16 cellular contexts compared by ENCODE assay signal in the genomic region with DNA sequence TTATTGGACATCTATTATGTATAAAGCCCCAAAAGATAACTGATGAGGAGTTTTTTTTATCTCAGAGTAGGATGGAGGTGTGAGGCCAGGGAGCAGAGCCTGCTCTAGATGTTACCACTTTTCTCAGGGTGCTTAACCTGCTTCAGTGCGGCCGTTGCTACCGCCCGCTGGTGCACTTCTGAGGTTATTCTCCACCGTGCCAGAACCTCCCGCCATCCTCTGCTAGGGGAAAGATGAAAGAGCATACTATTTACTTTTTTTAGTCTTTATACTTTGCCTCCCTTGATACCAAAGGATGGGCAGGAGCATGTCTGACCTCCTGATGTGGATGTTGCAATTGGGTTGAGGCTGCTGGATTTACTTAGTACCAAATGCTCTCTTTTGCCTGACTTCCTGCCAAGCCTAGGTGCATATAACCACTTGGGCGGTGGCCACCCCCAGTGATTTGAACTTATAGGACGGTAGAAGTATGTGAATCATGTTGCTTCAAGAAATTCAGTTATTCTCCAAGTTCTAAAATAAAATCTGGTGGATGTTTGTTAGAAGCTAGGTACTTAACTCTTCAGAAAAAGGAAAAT.
DNase-seq lines count a peak whose midpoint lies in the region; ATAC-seq, FAIRE-seq and TF ChIP-seq lines count a peak whose summit lies in the region.
"Had no signal": no experiment of that assay in that cellular context is flagged by ENCODE, and none has a peak within 500 bp of the region (broad histone marks: within the 10 kb centered on the region; RNA-seq: fewer than 3 reads in every experiment).

No MANE protein-coding gene starts in this region.

- CTCF ChIA-PET in IMR-90 (lab: Yijun Ruan, JAX) = no interaction called here
- CTCF ChIA-PET in GM10248 (lab: Yijun Ruan, JAX) = interaction anchor here (1.6 kb wide), 1 partner anchor 24 kb away, joined by 3 read pairs; no protein-coding TSS in a partner anchor

- no peak for TF ChIP-seq RAD21 in IMR-90 (IDR thresholded peaks at IDR 0.05; ENCODE audit: low read length)

- H3K9ac ChIP-seq in BLaER1 = no peak overlapping the region
- no peak overlapping the region for H3K9ac ChIP-seq in IMR-90 (ENCODE audit: low read depth, low read length)
- H3K9ac ChIP-seq: BLaER1 treated with 17β-estradiol and CSF1 and Interleukin-3, amounts not matched to agents 10 nM and 100 nM had no signal

- DNase-seq in IMR-90 = no peak
- peak; percentile 55 for DNase-seq in bronchial epithelial cell (ENCODE audit: low read depth)
- DNase-seq in mucosa of descending colon = peak in 1 of 3 donors; percentile 35
- DNase-seq in chondrocyte (ENCODE audit: low spot score) = no peak
- DNase-seq in NCI-H345 treated with DMSO at 0.1 percent for 48 hours (lab: John Stamatoyannopoulos, UW; ENCODE audit: unreplicated experiment) = no peak
- DNase-seq in GM10248 (ENCODE audit: extremely low spot score) = no peak
- no peak for DNase-seq in uterus
- DNase-seq: 8988T; AML-193; CD4-positive, alpha-beta T cell; DND-41; GDM1 had no signal

- H3K18ac ChIP-seq in IMR-90 (ENCODE audit: low read depth, low read length) = no peak overlapping the region

- H2BK5ac ChIP-seq in IMR-90 (ENCODE audit: low read depth, low read length, poor library complexity, severe bottlenecking) = no peak overlapping the region

- H3K9me3 Mint-ChIP-seq in chondrocyte (ENCODE audit: low read depth) = no peaks in the 10 kb centered on the region
- H3K9me3 Mint-ChIP-seq: CD4-positive, alpha-beta T cell had no signal

- no peak overlapping the region for H2AK9ac ChIP-seq in IMR-90 (replicated peaks; ENCODE audit: low read depth, low read length, poor library complexity)

- no peak overlapping the region for H3K4ac ChIP-seq in IMR-90 (ENCODE audit: low read depth, low read length)

- ATAC-seq in IMR-90 (ENCODE audit: low read depth) (no peak), mucosa of descending colon (peak; percentile 65)
- ATAC-seq: HCT116 had no signal

- BruUV-seq in IMR-90 (replicated peaks; lab: Mats Ljungman, UMichigan) = no TSS peak

- H3K79me1 ChIP-seq in IMR-90 (ENCODE audit: low read depth in 1 of 2, low read length in 2 of 2) = no peaks in the 10 kb centered on the region

- H3K9me1 ChIP-seq in IMR-90 (ENCODE audit: insufficient read depth, low read length) = no peaks in the 10 kb centered on the region

- intact Hi-C loops in IMR-90 (cut with micrococcal nuclease) (no loop called here), mucosa of descending colon (cut with DNase I, micrococcal nuclease) (no loop called here), uterus (cut with DNase I; ENCODE audit: low total_unique reads) (no loop called here)

- H3K4me3 ChIP-seq in BLaER1 (no peak overlapping the region), IMR-90 (ENCODE audit: insufficient read depth, low read depth, low read length) (no peak overlapping the region), bronchial epithelial cell (ENCODE audit: low read depth, low read length) (no peak overlapping the region), mucosa of descending colon (no peak overlapping the region), uterus (no peak overlapping the region)
- H3K4me3 ChIP-seq: BLaER1 treated with 17β-estradiol and CSF1 and Interleukin-3, amounts not matched to agents 10 nM and 100 nM had no signal

- H4K5ac ChIP-seq in IMR-90 (ENCODE audit: low read depth, low read length) = no peak overlapping the region

- H4K20me1 ChIP-seq in BLaER1 = no peaks in the 10 kb centered on the region
- no peaks in the 10 kb centered on the region for H4K20me1 ChIP-seq in IMR-90 (ENCODE audit: insufficient read depth, low read length)
- H4K20me1 ChIP-seq: BLaER1 treated with 17β-estradiol and CSF1 and Interleukin-3, amounts not matched to agents 10 nM and 100 nM had no signal

- H3K23ac ChIP-seq in IMR-90 (ENCODE audit: low read depth, low read length) = no peak overlapping the region

- peak overlapping the region; percentile 13; the same call in 1 of the 2 replicates for H3K4me2 ChIP-seq in BLaER1
- H3K4me2 ChIP-seq in IMR-90 (ENCODE audit: low read depth, low read length) = no peak overlapping the region

- 0 out of 3 replicates have a peak overlapping the region, but pooled peaks have one; percentile 2 for H2BK15ac ChIP-seq in IMR-90 (ENCODE audit: low read depth, low read length)

- H2AFZ ChIP-seq in IMR-90 (replicated peaks; ENCODE audit: low read length, poor library complexity) = no peak overlapping the region

- no peak overlapping the region for H2AK5ac ChIP-seq in IMR-90 (ENCODE audit: low read depth, low read length)

- no peaks in the 10 kb centered on the region for H3K36me3 ChIP-seq in BLaER1
- H3K36me3 ChIP-seq in IMR-90 (ENCODE audit: control insufficient read depth, insufficient read depth, low read length) = no peaks in the 10 kb centered on the region
- no peaks in the 10 kb centered on the region for H3K36me3 ChIP-seq in bronchial epithelial cell (ENCODE audit: control insufficient read depth, insufficient read depth, low read length)
- no peaks in the 10 kb centered on the region for H3K36me3 ChIP-seq in mucosa of descending colon (ENCODE audit: low read depth)
- no peaks in the 10 kb centered on the region for H3K36me3 ChIP-seq in uterus
- H3K36me3 ChIP-seq: BLaER1 treated with 17β-estradiol and CSF1 and Interleukin-3, amounts not matched to agents 10 nM and 100 nM had no signal

- H3K4me1 ChIP-seq in BLaER1 (peaks cover 9% of the 10 kb centered on the region; the same call in 1 of the 2 replicates), IMR-90 (ENCODE audit: control insufficient read depth, insufficient read depth, low read length) (peaks cover 2% of the 10 kb centered on the region), mucosa of descending colon (ENCODE audit: low read depth) (peaks cover 13% of the 10 kb centered on the region), uterus (no peaks in the 10 kb centered on the region)

- H3K4me3 Mint-ChIP-seq in chondrocyte (ENCODE audit: unreplicated experiment) = no peak overlapping the region
- H3K4me3 Mint-ChIP-seq: CD4-positive, alpha-beta T cell had no signal

- H3K27ac ChIP-seq in BLaER1 (no peak overlapping the region), IMR-90 (ENCODE audit: insufficient read depth, low read length) (no peak overlapping the region), uterus (no peak overlapping the region)
- H3K27ac ChIP-seq: BLaER1 treated with 17β-estradiol and CSF1 and Interleukin-3, amounts not matched to agents 10 nM and 100 nM had no signal

- H3K14ac ChIP-seq in IMR-90 (replicated peaks; ENCODE audit: low read depth, low read length) = no peak overlapping the region

- no peak for TF ChIP-seq POLR2A in IMR-90 (IDR thresholded peaks at IDR 0.05; ENCODE audit: low read depth, low read length)
- TF ChIP-seq POLR2A in uterus (IDR thresholded peaks at IDR 0.05) = no peak

- H3K27ac Mint-ChIP-seq in chondrocyte (ENCODE audit: unreplicated experiment) = no peak overlapping the region
- H3K27ac Mint-ChIP-seq: CD4-positive, alpha-beta T cell had no signal

- no peak overlapping the region for H2BK20ac ChIP-seq in IMR-90 (ENCODE audit: low read depth, low read length)

- in situ Hi-C loops in IMR-90 (cut with MboI; ENCODE audit: low sequenced_read_pairs) = no loop called here

- H3K4me1 Mint-ChIP-seq in chondrocyte (ENCODE audit: low read depth) = peaks cover 54% of the 10 kb centered on the region

- H4K8ac ChIP-seq in IMR-90 (ENCODE audit: low read depth in 2 of 2, low read length in 2 of 2) = no peak overlapping the region

- H2BK120ac ChIP-seq in IMR-90 (ENCODE audit: low read depth, low read length) = no peak overlapping the region

- H3K27me3 ChIP-seq in BLaER1 (no peaks in the 10 kb centered on the region), IMR-90 (ENCODE audit: control insufficient read depth, insufficient read depth, low read length) (no peaks in the 10 kb centered on the region; the same call in none of the 2 replicates), bronchial epithelial cell (ENCODE audit: control insufficient read depth, insufficient read depth, low read length) (no peaks in the 10 kb centered on the region), uterus (no peaks in the 10 kb centered on the region)
- H3K27me3 ChIP-seq: BLaER1 treated with 17β-estradiol and CSF1 and Interleukin-3, amounts not matched to agents 10 nM and 100 nM had no signal

- H3K9me3 ChIP-seq in BLaER1 (peaks cover 12% of the 10 kb centered on the region), IMR-90 (ENCODE audit: control insufficient read depth, insufficient read depth, low read length) (no peaks in the 10 kb centered on the region), mucosa of descending colon (no peaks in the 10 kb centered on the region), uterus (no peaks in the 10 kb centered on the region)

- no peak for FAIRE-seq in bronchial epithelial cell (lab: Jason Lieb, UNC)
- FAIRE-seq: H54 had no signal

- POLR2A ChIA-PET in IMR-90 (lab: Charles Lee; ENCODE audit: unreplicated experiment) = no interaction called here
- POLR2A ChIA-PET in GM10248 (lab: Yijun Ruan, JAX) = no interaction called here

- no peaks in the 10 kb centered on the region for H3K27me3 Mint-ChIP-seq in chondrocyte (ENCODE audit: low read depth)

- H3K56ac ChIP-seq in IMR-90 (ENCODE audit: extremely low read depth, insufficient read depth, low read length) = no peak overlapping the region

- H4K91ac ChIP-seq in IMR-90 (ENCODE audit: insufficient read depth, low read depth, low read length) = no peak overlapping the region

- WGBS in IMR-90 (ENCODE audit: extremely low coverage in 2 of 2, insufficient read length in 1 of 2), 2 experiments = no CpG with 5 or more reads among the region's 8 CpGs

- no peak for TF ChIP-seq CTCF in IMR-90 (conservative IDR thresholded peaks at IDR 0.05; ENCODE audit: low read depth, low read length)
- no peak for TF ChIP-seq CTCF in bronchial epithelial cell (IDR thresholded peaks at IDR 0.05; ENCODE audit: insufficient read depth, low read length, severe bottlenecking)
- TF ChIP-seq CTCF in mucosa of descending colon (IDR thresholded peaks at IDR 0.05) = no peak
- no peak for TF ChIP-seq CTCF in chondrocyte (IDR thresholded peaks at IDR 0.05)
- TF ChIP-seq CTCF in GM10248 (IDR thresholded peaks at IDR 0.05; ENCODE audit: control extremely low read depth, extremely low read depth, low read depth, missing control alignments) = no peak
- no peak for TF ChIP-seq CTCF in uterus (IDR thresholded peaks at IDR 0.05)

- H3K36me3 Mint-ChIP-seq in chondrocyte (ENCODE audit: low read depth) = no peaks in the 10 kb centered on the region

- dilution Hi-C loops in IMR-90 (cut with HindIII; ENCODE audit: low sequenced_read_pairs, unreplicated experiment) = no loop called here

TF ChIP-seq in IMR-90, 13 proteins besides CTCF, POLR2A, EP300 and RAD21 (continues in another document):
- TF ChIP-seq CHD1 (IDR thresholded peaks at IDR 0.05; ENCODE audit: low read depth, low read length) (no peak), RFX5 (IDR thresholded peaks at IDR 0.05; ENCODE audit: low read depth, low read length) (no peak), BHLHE40 (IDR thresholded peaks at IDR 0.05; ENCODE audit: low read depth, low read length) (no peak), FOS (IDR thresholded peaks at IDR 0.05; ENCODE audit: low read depth, low read length) (no peak), SMC3 (IDR thresholded peaks at IDR 0.05; ENCODE audit: low read depth, low read length) (no peak), NFE2L2 (IDR thresholded peaks at IDR 0.05; ENCODE audit: low read depth, low read length) (no peak)
